In genomic region chr17:46809110-46809571, GRCh38 we compare ENCODE assay signal across 1 cellular context.
TF ChIP-seq lines count a peak whose summit lies in the region.

No MANE protein-coding gene starts in this region.

TF ChIP-seq in H1, 55 proteins besides CTCF, POLR2A, EP300 and RAD21:
- no peak for TF ChIP-seq POLR2AphosphoS5 (IDR thresholded peaks at IDR 0.05; ENCODE audit: low read depth, low read length)
- TF ChIP-seq HDAC2 (IDR thresholded peaks at IDR 0.05; ENCODE audit: borderline replicate concordance in 1 of 2, low read depth in 2 of 2, low read length in 2 of 2): peak in 1 of 2 experiments; percentile 80; a peak in 2 of 4 replicates
- 0 out of 2 replicates have a peak, but pooled peaks have one; percentile 45 for TF ChIP-seq SP1 (IDR thresholded peaks at IDR 0.05; ENCODE audit: low read depth, low read length)
- peak; percentile 97 for TF ChIP-seq KDM1A (IDR thresholded peaks at IDR 0.05; ENCODE audit: borderline replicate concordance, low read length)
